Comparison of ENCODE assay signal across 8 cellular contexts in the genomic region with DNA sequence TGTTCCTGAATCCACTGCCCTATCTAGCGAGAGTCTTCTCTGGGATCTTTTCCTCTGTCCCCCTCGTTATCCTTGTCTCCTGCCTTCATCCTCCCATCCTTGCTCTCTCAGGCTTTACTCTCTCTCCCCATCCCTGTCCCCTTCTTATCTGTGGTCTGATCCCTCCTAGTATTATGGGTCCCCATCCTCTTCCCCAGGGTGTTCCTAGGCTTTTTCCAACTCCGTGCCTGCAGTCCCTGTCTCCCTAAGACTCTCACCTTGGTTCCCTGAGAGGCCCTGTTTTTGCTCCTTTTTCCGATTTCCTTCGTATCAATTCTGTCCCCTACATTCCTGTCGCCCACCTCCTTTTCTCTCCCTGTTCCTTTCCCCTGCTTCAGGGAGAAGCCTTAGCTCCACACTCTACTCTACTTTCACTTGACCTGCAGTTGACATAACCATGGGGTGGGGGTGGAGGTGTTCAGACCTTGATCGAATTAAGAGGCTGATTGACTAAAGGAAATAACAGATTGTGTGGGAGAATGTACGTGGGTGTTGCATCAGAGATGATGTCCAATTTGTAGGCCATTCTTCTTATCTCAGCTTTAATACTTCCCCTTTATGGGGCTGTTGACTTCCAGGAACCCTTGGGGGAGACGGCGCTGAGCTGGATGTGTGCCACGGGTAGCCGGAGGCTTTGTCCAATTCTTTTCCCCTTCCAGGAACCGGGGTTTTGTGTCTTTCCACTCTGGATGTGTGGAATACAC. TPM values are rescaled to one million over a fixed set of nuclear protein-coding genes. Genes with fewer than 3 reads are reported as not detected.
DNase-seq lines count a peak whose midpoint lies in the region; ATAC-seq lines count a peak whose summit lies in the region.

No MANE protein-coding gene starts in this region.

- peak; percentile 31 for DNase-seq in AG20443 (ENCODE audit: low spot score)
- DNase-seq in Karpas-422: peak; percentile 72
- DNase-seq in adipocyte (ENCODE audit: low read depth): peak; percentile 45
- no peak for DNase-seq in DMS114 treated with DMSO at 0.1 percent for 48 hours (lab: John Stamatoyannopoulos, UW; ENCODE audit: unreplicated experiment)
- no peak for DNase-seq in stimulated activated CD4-positive, alpha-beta T cell treated with anti-CD3 and anti-CD28 coated beads, Interleukin-4, amount 100 ng/mL, for 1 hour

- H3K9me2 ChIP-seq in Karpas-422 (replicated peaks; ENCODE audit: insufficient read depth, low read length): no peaks in the 10 kb centered on the region

- H3K27ac ChIP-seq in Karpas-422 (ENCODE audit: low read length): no peak overlapping the region

- no peak for ATAC-seq in HG03095 (IDR thresholded peaks at IDR 0.05; ENCODE audit: unreplicated experiment)

- no peaks in the 10 kb centered on the region for H3K36me3 ChIP-seq in Karpas-422 (ENCODE audit: insufficient read depth, low read length)
- peaks cover 15% of the 10 kb centered on the region for H3K36me3 ChIP-seq in adipocyte (ENCODE audit: control insufficient read depth, insufficient read depth, low read length, severe bottlenecking)
- H3K36me3 ChIP-seq in iPS-15b (ENCODE audit: control insufficient read depth, insufficient read depth, low read length): peaks cover 4% of the 10 kb centered on the region
- H3K36me3 ChIP-seq in skeletal muscle satellite cell (ENCODE audit: insufficient read depth, low read length): peaks cover 24% of the 10 kb centered on the region

- H3K9me3 ChIP-seq in Karpas-422 (ENCODE audit: low read length) (no peaks in the 10 kb centered on the region), adipocyte (ENCODE audit: control insufficient read depth, low read length) (no peaks in the 10 kb centered on the region), iPS-15b (ENCODE audit: control insufficient read depth, insufficient read depth, low read length) (no peaks in the 10 kb centered on the region), skeletal muscle satellite cell (replicated peaks; ENCODE audit: low read length) (no peaks in the 10 kb centered on the region)

- H4K20me1 ChIP-seq in Karpas-422 (ENCODE audit: insufficient read depth, low read depth, low read length): peaks cover 22% of the 10 kb centered on the region

- H3K9ac ChIP-seq in Karpas-422 (ENCODE audit: low read length): peak overlapping the region; percentile 81
- H3K9ac ChIP-seq in adipocyte (ENCODE audit: low read length): peak overlapping the region; percentile 86
- H3K9ac ChIP-seq in iPS-15b (ENCODE audit: low read depth, low read length): peak overlapping the region; percentile 76
- H3K9ac ChIP-seq in skeletal muscle satellite cell (ENCODE audit: low read depth, low read length): peak overlapping the region; percentile 93

- no peaks in the 10 kb centered on the region for H3K27me3 ChIP-seq in Karpas-422 (ENCODE audit: low read length)
- H3K27me3 ChIP-seq in adipocyte (replicated peaks; ENCODE audit: control insufficient read depth, insufficient read depth, low read length): no peaks in the 10 kb centered on the region
- peaks cover 5% of the 10 kb centered on the region for H3K27me3 ChIP-seq in iPS-15b (ENCODE audit: control insufficient read depth, insufficient read depth, low read length)
- peaks cover 5% of the 10 kb centered on the region for H3K27me3 ChIP-seq in skeletal muscle satellite cell (ENCODE audit: control insufficient read depth, insufficient read depth, low read length)

- H3K4me3 ChIP-seq in Karpas-422 (ENCODE audit: low read length) (peak overlapping the region; percentile 78), adipocyte (ENCODE audit: low read length) (peak overlapping the region; percentile 86), iPS-15b (ENCODE audit: low read depth, low read length) (peak overlapping the region; percentile 71), skeletal muscle satellite cell (ENCODE audit: low read length) (peak overlapping the region; percentile 93)

- H2AFZ ChIP-seq in Karpas-422 (ENCODE audit: low read length): peak overlapping the region; percentile 41; the same call in 1 of the 2 replicates

- no peaks in the 10 kb centered on the region for H3K79me2 ChIP-seq in Karpas-422 (ENCODE audit: low read length)

- H3K4me1 ChIP-seq in Karpas-422 (ENCODE audit: low read length) (peaks cover 15% of the 10 kb centered on the region), adipocyte (ENCODE audit: control insufficient read depth, insufficient read depth, low read length) (peaks cover 21% of the 10 kb centered on the region), iPS-15b (ENCODE audit: control insufficient read depth, insufficient read depth, low read length) (peaks cover 7% of the 10 kb centered on the region), skeletal muscle satellite cell (ENCODE audit: control insufficient read depth, insufficient read depth, low read length) (peaks cover 25% of the 10 kb centered on the region)

- H3K4me2 ChIP-seq in Karpas-422 (ENCODE audit: low read depth, low read length, poor library complexity, severe bottlenecking) (peak overlapping the region; percentile 83), skeletal muscle satellite cell (ENCODE audit: low read length) (peak overlapping the region; percentile 84)

RNA-seq across cellular contexts. Expression of a gene that starts 0.9 kb away (rescaled TPM):
- total RNA-seq in Karpas-422 (2014; rRNA removed; shearing (Covaris generic); ENCODE audit: low replicate concordance): 2.5 and 3.2 TPM in 2 replicates
- total RNA-seq in skeletal muscle satellite cell (2012; rRNA removed): 5.2 and 5.3 TPM in 2 replicates

RNA-seq across cellular contexts. Expression of a gene that starts 45.6 kb away (rescaled TPM):
- 31.3 and 69.9 TPM in 2 replicates for total RNA-seq in Karpas-422 (2014; rRNA removed; shearing (Covaris generic); ENCODE audit: low replicate concordance)
- total RNA-seq in skeletal muscle satellite cell (2012; rRNA removed): not detected in 2 replicates

Comparison
In these comparisons a context has a peak if more than half of its experiments do, and no peak if none do; other contexts are left out.
1. DNase-seq: peak in AG20443 (single experiment), Karpas-422 (single experiment) and adipocyte (single experiment); none in DMS114 treated with DMSO at 0.1 percent for 48 hours (single experiment) and stimulated activated CD4-positive, alpha-beta T cell treated with anti-CD3 and anti-CD28 coated beads, Interleukin-4, amount 100 ng/mL, for 1 hour (single experiment).
2. Peak in every context shown above with its lines, with median percentiles within 50 percentile points of each other: H3K4me3 ChIP-seq and H3K9ac ChIP-seq.